17 cellular contexts compared by ENCODE assay signal in genomic region chr13:35848868-35849644, GRCh38.
A peak's percentile ranks its signal among the peaks of the same experiment; 100 is the strongest.
DNase-seq lines count a peak whose midpoint lies in the region; ATAC-seq, FAIRE-seq and TF ChIP-seq lines count a peak whose summit lies in the region.
"Had no signal": no experiment of that assay in that cellular context is flagged by ENCODE, and none has a peak within 500 bp of the region (broad histone marks: within the 10 kb centered on the region; RNA-seq: fewer than 3 reads in every experiment).

No MANE protein-coding gene starts in this region.

- no peak for TF ChIP-seq CTCF in hepatocyte (IDR thresholded peaks at IDR 0.05; ENCODE audit: poor library complexity)
- TF ChIP-seq CTCF in suprapubic skin (IDR thresholded peaks at IDR 0.05) = no peak

- H3K4me3 ChIP-seq in hepatocyte (no peak overlapping the region), suprapubic skin (peak overlapping the region; percentile 21)
- H3K4me3 ChIP-seq: Peyer's patch had no signal

- H3K4me2 ChIP-seq in hepatocyte = peak overlapping the region; percentile 12

- no peaks in the 10 kb centered on the region for H4K20me1 ChIP-seq in hepatocyte (ENCODE audit: insufficient read depth, poor library complexity, severe bottlenecking)

- no peak for DNase-seq in caudate nucleus (lab: John Stamatoyannopoulos, UW)
- DNase-seq in hepatocyte (ENCODE audit: low spot score) = no peak
- no peak for DNase-seq in suprapubic skin (ENCODE audit: low spot score in 2 of 2)
- no peak for DNase-seq in activated T-cell treated with anti-CD3 and anti-CD28 coated beads, Interleukin-2, amount 50 U/mL, for 1 hour
- DNase-seq in NCI-H2107 treated with DMSO at 0.1 percent for 48 hours (lab: John Stamatoyannopoulos, UW; ENCODE audit: unreplicated experiment) = no peak
- DNase-seq: AML-193, DMS79, HCEC 1CT, NCI-H1417 treated with DMSO at 0.1 percent for 48 hours, NCI-H1930, NCI-H2171 treated with DMSO at 0.1 percent for 48 hours, Peyer's patch had no signal

- H3K27ac ChIP-seq in caudate nucleus (ENCODE audit: low read depth, low read length) = peak overlapping the region; percentile 0
- H3K27ac ChIP-seq in hepatocyte = peak overlapping the region; percentile 39
- H3K27ac ChIP-seq in suprapubic skin = peak overlapping the region; percentile 19
- H3K27ac ChIP-seq: C4-2B, HL-60, Peyer's patch had no signal

- peak; percentile 34 for FAIRE-seq in G401.6 (lab: Jason Lieb, UNC)
- FAIRE-seq: D721Med had no signal

- no peaks in the 10 kb centered on the region for H3K9me3 ChIP-seq in hepatocyte (ENCODE audit: low read depth)
- no peaks in the 10 kb centered on the region for H3K9me3 ChIP-seq in suprapubic skin
- H3K9me3 ChIP-seq: Peyer's patch had no signal

- H3K79me2 ChIP-seq in hepatocyte = no peaks in the 10 kb centered on the region

- no peak for TF ChIP-seq POLR2A in suprapubic skin (IDR thresholded peaks at IDR 0.05)

- H2AFZ ChIP-seq in hepatocyte = no peak overlapping the region

- H3K27me3 ChIP-seq in hepatocyte (no peaks in the 10 kb centered on the region), suprapubic skin (no peaks in the 10 kb centered on the region)
- H3K27me3 ChIP-seq: Peyer's patch had no signal

- 52% methylated on average over 4 of the region's 4 CpGs for WGBS in hepatocyte (ENCODE audit: low lambda C conversion rate, missing lambda C conversion rate)
- WGBS in suprapubic skin = 62% methylated on average over 4 of the region's 4 CpGs

- TF ChIP-seq EP300 in suprapubic skin (IDR thresholded peaks at IDR 0.05) = no peak

- H3K36me3 ChIP-seq in hepatocyte (replicated peaks; ENCODE audit: insufficient read depth, low read depth) (no peaks in the 10 kb centered on the region), suprapubic skin (no peaks in the 10 kb centered on the region)
- H3K36me3 ChIP-seq: Peyer's patch had no signal

- H3K4me1 ChIP-seq in hepatocyte (ENCODE audit: insufficient read depth) = no peaks in the 10 kb centered on the region
- no peaks in the 10 kb centered on the region for H3K4me1 ChIP-seq in suprapubic skin
- H3K4me1 ChIP-seq: Peyer's patch had no signal

- no peak for ATAC-seq in HG02642 (IDR thresholded peaks at IDR 0.05; ENCODE audit: poor library complexity, unreplicated experiment)

- no peaks in the 10 kb centered on the region for H3K9me2 ChIP-seq in hepatocyte (replicated peaks; ENCODE audit: insufficient read depth)
